ENCODE assay signal across 18 cellular contexts in the genomic region with DNA sequence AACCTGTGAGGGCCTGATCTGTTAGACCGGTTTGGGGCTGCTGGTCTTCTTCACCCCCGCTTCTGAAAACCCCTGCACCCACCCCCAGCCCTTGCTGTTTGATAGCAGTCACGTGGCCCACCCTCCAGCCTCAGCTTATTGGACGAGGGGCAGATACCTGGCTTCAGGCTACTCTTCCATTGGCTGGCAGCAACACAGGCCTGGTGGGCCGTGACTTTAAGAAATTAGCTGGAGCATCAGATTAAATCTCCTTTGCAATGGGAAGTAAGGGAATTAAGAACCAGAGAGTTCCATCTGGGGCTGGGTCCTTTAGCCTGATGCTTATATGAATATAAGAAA.
DNase-seq lines count a peak whose midpoint lies in the region; ATAC-seq, FAIRE-seq and TF ChIP-seq lines count a peak whose summit lies in the region.
"Had no signal": no experiment of that assay in that cellular context is flagged by ENCODE, and none has a peak within 500 bp of the region (broad histone marks: within the 10 kb centered on the region; RNA-seq: fewer than 3 reads in every experiment).

No MANE protein-coding gene starts in this region.

- WGBS in right lobe of liver (ENCODE audit: insufficient coverage, low coverage, low lambda C conversion rate, missing lambda C conversion rate): 38% methylated on average over 1 of the region's 5 CpGs
- 13% methylated on average over 5 of the region's 5 CpGs for WGBS in HepG2 (ENCODE audit: low lambda C conversion rate)
- WGBS in pancreas, 2 donors: 58 to 65% methylated on average over 5 of the region's 5 CpGs
- no CpG with 5 or more reads among the region's 5 CpGs for WGBS in trophoblast cell (ENCODE audit: extremely low coverage, insufficient coverage, insufficient read length)

- H3K4me3 ChIP-seq in right lobe of liver (no peak overlapping the region), HepG2 (replicated peaks in 1 of 3; ENCODE audit: insufficient read depth in 1 of 3, low read depth in 2 of 3, low read length in 3 of 3) (no peak overlapping the region), keratinocyte (ENCODE audit: control insufficient read depth in 2 of 3, extremely low read depth in 1 of 3, insufficient read depth in 2 of 3, low read depth in 1 of 3, low read length in 3 of 3) (peak overlapping the region in 1 of 3 experiments; percentile 36), pancreas (no peak overlapping the region), trophoblast cell (ENCODE audit: low read depth, low read length) (no peak overlapping the region)
- H3K4me3 ChIP-seq: BLaER1, GM23248, MG63 had no signal

- H3K4ac ChIP-seq in trophoblast cell (ENCODE audit: low read depth, low read length): no peak overlapping the region

- CTCF ChIA-PET in HepG2 (lab: Yijun Ruan, JAX; ENCODE audit: low intra/inter-chr PET ratio, low total read pairs): no interaction called here
- CTCF ChIA-PET in RWPE1 (lab: Yijun Ruan, JAX): no interaction called here

- no TSS peak for BruUV-seq in HepG2 (replicated peaks; lab: Mats Ljungman, UMichigan)

- H3K9ac ChIP-seq in HepG2 (ENCODE audit: insufficient read depth, low read depth, low read length) (no peak overlapping the region), keratinocyte (ENCODE audit: control insufficient read depth, extremely low read depth, insufficient read depth, low read length) (no peak overlapping the region), trophoblast cell (ENCODE audit: low read length) (no peak overlapping the region)
- H3K9ac ChIP-seq: BLaER1, GM23248 had no signal

- H4K20me1 ChIP-seq in HepG2 (ENCODE audit: insufficient read depth, low read length) (no peaks in the 10 kb centered on the region), keratinocyte (ENCODE audit: control insufficient read depth, extremely low read depth, insufficient read depth, low read length) (no peaks in the 10 kb centered on the region)

- DNase-seq in right lobe of liver: peak in 2 of 3 donors; percentile 3 to 21
- no peak for DNase-seq in HepG2 (ENCODE audit: low spot score)
- no peak for DNase-seq in RWPE1 (ENCODE audit: low spot score)
- no peak for DNase-seq in keratinocyte (ENCODE audit: low read depth, low spot score)
- DNase-seq in pancreas: no peak
- DNase-seq in occipital lobe (lab: John Stamatoyannopoulos, UW): no peak
- no peak for DNase-seq in trophoblast cell
- DNase-seq: CD4-positive, CD25-positive, alpha-beta regulatory T cell; GM23248; H7; KBM-7; MG63; NCI-H2029; NCI-H226; NCI-H748 treated with DMSO at 0.1 percent for 48 hours had no signal

- intact Hi-C loops in right lobe of liver (cut with DNase I) (no loop called here), HepG2 (cut with micrococcal nuclease; ENCODE audit: unreplicated experiment) (no loop called here), pancreas (cut with DNase I) (no loop called here)

- no peak for TF ChIP-seq CTCF in right lobe of liver (IDR thresholded peaks at IDR 0.05)
- no peak for TF ChIP-seq CTCF in HepG2 (CRISPR knock-in tag; IDR thresholded peaks at IDR 0.05)
- TF ChIP-seq CTCF in RWPE1 (conservative IDR thresholded peaks at IDR 0.05; ENCODE audit: low read depth): no peak
- TF ChIP-seq CTCF in keratinocyte (optimal IDR thresholded peaks at IDR 0.05 in 1 of 3, IDR thresholded peaks at IDR 0.05 in 1 of 3, conservative IDR thresholded peaks at IDR 0.05 in 1 of 3; ENCODE audit: extremely low read depth in 1 of 3, insufficient read depth in 2 of 3, low read length in 3 of 3): no peak
- no peak for TF ChIP-seq CTCF in pancreas (IDR thresholded peaks at IDR 0.05)

- TF ChIP-seq POLR2A in right lobe of liver (IDR thresholded peaks at IDR 0.05) (no peak), HepG2 (IDR thresholded peaks at IDR 0.05; ENCODE audit: insufficient read depth in 1 of 2, low read depth in 2 of 2, low read length in 2 of 2) (no peak)

- POLR2A ChIA-PET in HepG2 (lab: Yijun Ruan, JAX): no interaction called here
- POLR2A ChIA-PET in RWPE1 (lab: Yijun Ruan, JAX; ENCODE audit: low non-redundant PET): no interaction called here

- no peaks in the 10 kb centered on the region for H3K79me1 ChIP-seq in trophoblast cell (ENCODE audit: low read length)

- H2AFZ ChIP-seq in HepG2 (ENCODE audit: low read length) (no peak overlapping the region), keratinocyte (ENCODE audit: control insufficient read depth, low read length) (no peak overlapping the region), trophoblast cell (ENCODE audit: insufficient read depth, low read length, poor library complexity) (no peak overlapping the region)
- H2AFZ ChIP-seq: GM23248 had no signal

- ATAC-seq in right lobe of liver: no peak
- no peak for ATAC-seq in HepG2
- ATAC-seq in pancreas: no peak
- ATAC-seq in GM21619 (IDR thresholded peaks at IDR 0.05; ENCODE audit: unreplicated experiment): no peak

- no peaks in the 10 kb centered on the region for H3K27me3 ChIP-seq in right lobe of liver
- H3K27me3 ChIP-seq in HepG2 (ENCODE audit: control insufficient read depth in 1 of 2, insufficient read depth in 2 of 2, low read length in 2 of 2): peaks cover 3 to 4% of the 10 kb centered on the region in 2 experiments; a peak in 4 of 5 replicates
- H3K27me3 ChIP-seq in keratinocyte (ENCODE audit: control insufficient read depth, extremely low read depth, insufficient read depth, low read length): no peaks in the 10 kb centered on the region
- no peaks in the 10 kb centered on the region for H3K27me3 ChIP-seq in pancreas
- H3K27me3 ChIP-seq in trophoblast cell (ENCODE audit: insufficient read depth, low read length): no peaks in the 10 kb centered on the region
- H3K27me3 ChIP-seq: BLaER1, MG63 had no signal

- in situ Hi-C loops in HepG2 (cut with HindIII; ENCODE audit: extremely low pct_ligation_motif_present, low pct_unique_long_range_greater_than_20kb): no loop called here

- no peak overlapping the region for H3K4me2 ChIP-seq in HepG2 (ENCODE audit: low read depth, low read length)
- H3K4me2 ChIP-seq in keratinocyte (ENCODE audit: control insufficient read depth, extremely low read depth, insufficient read depth, low read depth, low read length): peak overlapping the region; percentile 76
- H3K4me2 ChIP-seq in trophoblast cell (ENCODE audit: low read length): no peak overlapping the region
- H3K4me2 ChIP-seq: BLaER1 had no signal

- dilution Hi-C loops in keratinocyte (cut with MboI; ENCODE audit: extremely low pct_ligation_motif_present, low sequenced_read_pairs): no loop called here

- no peak overlapping the region for H4K12ac ChIP-seq in trophoblast cell (ENCODE audit: low read depth, low read length)

- H3K9me3 ChIP-seq in right lobe of liver (no peaks in the 10 kb centered on the region), HepG2 (ENCODE audit: low read length) (no peaks in the 10 kb centered on the region), keratinocyte (ENCODE audit: control insufficient read depth, low read depth, low read length) (no peaks in the 10 kb centered on the region), pancreas (no peaks in the 10 kb centered on the region), trophoblast cell (ENCODE audit: insufficient read depth, low read depth, low read length) (no peaks in the 10 kb centered on the region)
- H3K9me3 ChIP-seq: BLaER1, MG63 had no signal

- H3K4me1 ChIP-seq in right lobe of liver (no peaks in the 10 kb centered on the region), HepG2 (ENCODE audit: insufficient read depth, low read length) (no peaks in the 10 kb centered on the region), keratinocyte (ENCODE audit: control insufficient read depth, extremely low read depth, insufficient read depth, low read length) (peaks cover 27% of the 10 kb centered on the region), pancreas (no peaks in the 10 kb centered on the region), trophoblast cell (ENCODE audit: control insufficient read depth in 1 of 2, insufficient read depth in 2 of 2, low read length in 2 of 2) (peaks cover 5 to 12% of the 10 kb centered on the region in 2 experiments)

- FAIRE-seq in HepG2 (lab: Jason Lieb, UNC) (no peak), keratinocyte (lab: Jason Lieb, UNC) (no peak), pancreas (lab: Jason Lieb, UNC) (no peak)
- FAIRE-seq: A204.1 had no signal

- H3K14ac ChIP-seq in trophoblast cell (ENCODE audit: low read length): no peak overlapping the region

- H4K91ac ChIP-seq in trophoblast cell (ENCODE audit: low read depth, low read length): no peak overlapping the region

- H3K27ac ChIP-seq in right lobe of liver (no peak overlapping the region), HepG2 (ENCODE audit: extremely low read length, insufficient read depth, low read length) (no peak overlapping the region), RWPE1 (peak overlapping the region; percentile 78), keratinocyte (ENCODE audit: control insufficient read depth, insufficient read depth, low read length) (no peak overlapping the region), pancreas (no peak overlapping the region), trophoblast cell (ENCODE audit: low read depth, low read length) (no peak overlapping the region)
- H3K27ac ChIP-seq: BLaER1, GM23248 had no signal

- H2BK5ac ChIP-seq in trophoblast cell (ENCODE audit: low read depth, low read length, poor library complexity): no peak overlapping the region

- no peak overlapping the region for H4K8ac ChIP-seq in trophoblast cell (ENCODE audit: low read depth, low read length)

- H3K79me2 ChIP-seq in HepG2 (ENCODE audit: insufficient read depth, low read length) (no peaks in the 10 kb centered on the region), keratinocyte (ENCODE audit: control insufficient read depth, insufficient read depth, low read length) (no peaks in the 10 kb centered on the region), trophoblast cell (ENCODE audit: control insufficient read depth, insufficient read depth, low read length, poor library complexity) (no peaks in the 10 kb centered on the region)

- no peak overlapping the region for H2BK12ac ChIP-seq in trophoblast cell (ENCODE audit: low read length)

- H3K23ac ChIP-seq in trophoblast cell (ENCODE audit: low read length): no peak overlapping the region

- no peak overlapping the region for H2AK5ac ChIP-seq in trophoblast cell (ENCODE audit: low read length)

- H3K36me3 ChIP-seq in right lobe of liver (no peaks in the 10 kb centered on the region), HepG2 (replicated peaks in 1 of 2; ENCODE audit: control insufficient read depth in 1 of 2, insufficient read depth in 2 of 2, low read length in 2 of 2) (no peaks in the 10 kb centered on the region), keratinocyte (ENCODE audit: control insufficient read depth in 2 of 2, extremely low read depth in 1 of 2, insufficient read depth in 2 of 2, low read length in 2 of 2) (no peaks in the 10 kb centered on the region), pancreas (no peaks in the 10 kb centered on the region), trophoblast cell (ENCODE audit: control insufficient read depth in 1 of 2, insufficient read depth in 2 of 2, low read length in 2 of 2) (no peaks in the 10 kb centered on the region)
- H3K36me3 ChIP-seq: BLaER1, MG63 had no signal

- H2BK120ac ChIP-seq in trophoblast cell (ENCODE audit: insufficient read depth, low read length, poor library complexity): no peak overlapping the region

- no peak overlapping the region for H3K18ac ChIP-seq in trophoblast cell (ENCODE audit: low read length)

- TF ChIP-seq EP300 in HepG2 (IDR thresholded peaks at IDR 0.05; ENCODE audit: low read depth in 2 of 2, low read length in 2 of 2): no peak
- no peak for TF ChIP-seq EP300 in HepG2 (CRISPR knock-in tag; IDR thresholded peaks at IDR 0.05; ENCODE audit: borderline replicate concordance)

- peaks cover 7% of the 10 kb centered on the region for H3K9me1 ChIP-seq in keratinocyte (ENCODE audit: control insufficient read depth, extremely low read depth, insufficient read depth, low read length)

- no peak for TF ChIP-seq RAD21 in HepG2 (CRISPR knock-in tag; IDR thresholded peaks at IDR 0.05)

Comparison
In these comparisons a context has a peak if more than half of its experiments do, and no peak if none do; other contexts are left out.
1. DNase-seq: peak in right lobe of liver (2 of 3); none in HepG2 (single experiment), RWPE1 (single experiment), keratinocyte (single experiment), pancreas (0 of 6), occipital lobe (single experiment) and trophoblast cell (0 of 2).